ENCODE assay signal across 1 cellular context in the genomic region with DNA sequence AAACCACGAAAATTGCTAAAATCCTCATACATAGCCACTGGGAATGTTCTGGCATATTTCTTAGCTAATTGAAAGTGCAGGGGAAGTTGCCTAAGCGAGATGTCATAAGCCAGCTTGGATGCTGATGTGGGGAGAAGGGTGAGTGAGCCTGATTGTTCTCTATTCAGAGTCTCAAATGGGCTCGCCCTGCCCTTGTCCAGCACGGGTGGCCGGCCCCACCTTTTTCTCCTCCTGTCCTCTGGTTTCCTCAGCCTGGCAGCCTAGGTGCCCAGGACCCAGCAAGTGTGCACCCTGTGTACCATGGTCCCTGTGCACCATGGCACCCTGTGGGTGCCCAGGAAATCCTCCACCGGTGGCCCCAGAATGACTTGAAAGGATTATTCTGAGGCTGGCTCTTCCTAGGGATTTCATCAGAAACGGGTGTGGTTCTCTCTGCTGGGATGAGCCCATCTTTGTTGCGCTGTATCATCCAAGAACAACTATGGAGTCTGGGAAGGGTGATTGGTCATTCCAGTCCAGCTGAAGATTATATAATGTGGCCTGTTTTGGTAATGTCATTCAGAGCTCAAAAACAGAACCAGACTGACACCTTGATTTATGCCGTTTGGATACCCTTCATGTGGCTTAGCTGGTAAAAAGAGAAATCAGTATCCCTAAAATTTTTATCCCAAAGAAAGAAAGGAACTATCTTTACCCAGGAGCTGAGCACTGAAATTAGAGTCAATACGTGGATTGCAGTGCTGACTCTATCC.
TF ChIP-seq lines count a peak whose summit lies in the region.

No MANE protein-coding gene starts in this region.

TF ChIP-seq in HCT116, 20 proteins besides CTCF, POLR2A, EP300 and RAD21 (continued from another document):
- TF ChIP-seq SP1 (IDR thresholded peaks at IDR 0.05; ENCODE audit: low read depth) = 0 out of 2 replicates have a peak, but pooled peaks have one; percentile 22
- TF ChIP-seq TCF7L2 (IDR thresholded peaks at IDR 0.05; ENCODE audit: borderline replicate concordance, extremely low read depth, insufficient read depth, insufficient read length) = no peak
- no peak for TF ChIP-seq SRF (IDR thresholded peaks at IDR 0.05; ENCODE audit: low read depth)
- peak; percentile 43; the same call in 1 of the 2 replicates for TF ChIP-seq CEBPB (IDR thresholded peaks at IDR 0.05; ENCODE audit: low read depth)
- no peak for TF ChIP-seq ELF1 (IDR thresholded peaks at IDR 0.05; ENCODE audit: borderline replicate concordance, low read depth)
- no peak for TF ChIP-seq YY1 (IDR thresholded peaks at IDR 0.05; ENCODE audit: extremely low read depth, insufficient replicate concordance, low read depth, low read length)
- no peak for TF ChIP-seq POLR2AphosphoS5 (IDR thresholded peaks at IDR 0.05; ENCODE audit: low read depth, low read length)
- no peak for TF ChIP-seq ZFX (IDR thresholded peaks at IDR 0.05)
- TF ChIP-seq, protein P1, sequence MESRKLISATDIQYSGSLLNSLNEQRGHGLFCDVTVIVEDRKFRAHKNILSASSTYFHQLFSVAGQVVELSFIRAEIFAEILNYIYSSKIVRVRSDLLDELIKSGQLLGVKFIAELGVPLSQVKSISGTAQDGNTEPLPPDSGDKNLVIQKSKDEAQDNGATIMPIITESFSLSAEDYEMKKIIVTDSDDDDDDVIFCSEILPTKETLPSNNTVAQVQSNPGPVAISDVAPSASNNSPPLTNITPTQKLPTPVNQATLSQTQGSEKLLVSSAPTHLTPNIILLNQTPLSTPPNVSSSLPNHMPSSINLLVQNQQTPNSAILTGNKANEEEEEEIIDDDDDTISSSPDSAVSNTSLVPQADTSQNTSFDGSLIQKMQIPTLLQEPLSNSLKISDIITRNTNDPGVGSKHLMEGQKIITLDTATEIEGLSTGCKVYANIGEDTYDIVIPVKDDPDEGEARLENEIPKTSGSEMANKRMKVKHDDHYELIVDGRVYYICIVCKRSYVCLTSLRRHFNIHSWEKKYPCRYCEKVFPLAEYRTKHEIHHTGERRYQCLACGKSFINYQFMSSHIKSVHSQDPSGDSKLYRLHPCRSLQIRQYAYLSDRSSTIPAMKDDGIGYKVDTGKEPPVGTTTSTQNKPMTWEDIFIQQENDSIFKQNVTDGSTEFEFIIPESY (IDR thresholded peaks at IDR 0.05; ENCODE audit: extremely low read depth, insufficient replicate concordance, low read length) = no peak
- TF ChIP-seq FOSL1 (IDR thresholded peaks at IDR 0.05; ENCODE audit: low read depth) = no peak
- TF ChIP-seq, protein P2, sequence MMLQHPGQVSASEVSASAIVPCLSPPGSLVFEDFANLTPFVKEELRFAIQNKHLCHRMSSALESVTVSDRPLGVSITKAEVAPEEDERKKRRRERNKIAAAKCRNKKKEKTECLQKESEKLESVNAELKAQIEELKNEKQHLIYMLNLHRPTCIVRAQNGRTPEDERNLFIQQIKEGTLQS (IDR thresholded peaks at IDR 0.05) = no peak
- TF ChIP-seq CBX3 (IDR thresholded peaks at IDR 0.05; ENCODE audit: low read depth) = peak; percentile 6; the same call in 1 of the 2 replicates
- TF ChIP-seq SIN3A (IDR thresholded peaks at IDR 0.05; ENCODE audit: low read depth) = no peak
- TF ChIP-seq, protein P3, sequence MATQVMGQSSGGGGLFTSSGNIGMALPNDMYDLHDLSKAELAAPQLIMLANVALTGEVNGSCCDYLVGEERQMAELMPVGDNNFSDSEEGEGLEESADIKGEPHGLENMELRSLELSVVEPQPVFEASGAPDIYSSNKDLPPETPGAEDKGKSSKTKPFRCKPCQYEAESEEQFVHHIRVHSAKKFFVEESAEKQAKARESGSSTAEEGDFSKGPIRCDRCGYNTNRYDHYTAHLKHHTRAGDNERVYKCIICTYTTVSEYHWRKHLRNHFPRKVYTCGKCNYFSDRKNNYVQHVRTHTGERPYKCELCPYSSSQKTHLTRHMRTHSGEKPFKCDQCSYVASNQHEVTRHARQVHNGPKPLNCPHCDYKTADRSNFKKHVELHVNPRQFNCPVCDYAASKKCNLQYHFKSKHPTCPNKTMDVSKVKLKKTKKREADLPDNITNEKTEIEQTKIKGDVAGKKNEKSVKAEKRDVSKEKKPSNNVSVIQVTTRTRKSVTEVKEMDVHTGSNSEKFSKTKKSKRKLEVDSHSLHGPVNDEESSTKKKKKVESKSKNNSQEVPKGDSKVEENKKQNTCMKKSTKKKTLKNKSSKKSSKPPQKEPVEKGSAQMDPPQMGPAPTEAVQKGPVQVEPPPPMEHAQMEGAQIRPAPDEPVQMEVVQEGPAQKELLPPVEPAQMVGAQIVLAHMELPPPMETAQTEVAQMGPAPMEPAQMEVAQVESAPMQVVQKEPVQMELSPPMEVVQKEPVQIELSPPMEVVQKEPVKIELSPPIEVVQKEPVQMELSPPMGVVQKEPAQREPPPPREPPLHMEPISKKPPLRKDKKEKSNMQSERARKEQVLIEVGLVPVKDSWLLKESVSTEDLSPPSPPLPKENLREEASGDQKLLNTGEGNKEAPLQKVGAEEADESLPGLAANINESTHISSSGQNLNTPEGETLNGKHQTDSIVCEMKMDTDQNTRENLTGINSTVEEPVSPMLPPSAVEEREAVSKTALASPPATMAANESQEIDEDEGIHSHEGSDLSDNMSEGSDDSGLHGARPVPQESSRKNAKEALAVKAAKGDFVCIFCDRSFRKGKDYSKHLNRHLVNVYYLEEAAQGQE (IDR thresholded peaks at IDR 0.05; ENCODE audit: low read depth) = no peak
